1 cellular context compared by ENCODE assay signal in the genomic region with DNA sequence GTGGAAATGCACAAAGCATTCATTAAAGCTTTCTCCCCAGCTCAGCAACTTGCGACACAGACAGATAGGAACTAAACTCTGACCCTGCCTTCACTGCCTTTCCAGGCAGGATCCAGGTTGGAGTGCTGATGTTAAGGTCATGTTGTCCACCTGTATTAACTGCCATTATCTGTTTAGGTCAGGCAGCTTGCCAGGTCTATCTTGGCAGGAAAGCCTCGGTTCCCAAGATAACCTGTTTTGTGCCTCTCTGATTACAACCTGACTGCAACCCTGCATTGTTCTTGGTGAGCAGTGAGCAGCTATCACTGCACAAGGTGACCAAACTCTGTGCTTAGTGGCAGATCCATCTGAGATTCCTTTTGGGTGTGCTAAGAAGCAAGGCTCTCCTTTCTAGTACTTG.
TF ChIP-seq lines count a peak whose summit lies in the region.

No MANE protein-coding gene starts in this region.

TF ChIP-seq in liver, 16 proteins besides CTCF, POLR2A, EP300 and RAD21 (continued from another document):
- TF ChIP-seq, protein P1, sequence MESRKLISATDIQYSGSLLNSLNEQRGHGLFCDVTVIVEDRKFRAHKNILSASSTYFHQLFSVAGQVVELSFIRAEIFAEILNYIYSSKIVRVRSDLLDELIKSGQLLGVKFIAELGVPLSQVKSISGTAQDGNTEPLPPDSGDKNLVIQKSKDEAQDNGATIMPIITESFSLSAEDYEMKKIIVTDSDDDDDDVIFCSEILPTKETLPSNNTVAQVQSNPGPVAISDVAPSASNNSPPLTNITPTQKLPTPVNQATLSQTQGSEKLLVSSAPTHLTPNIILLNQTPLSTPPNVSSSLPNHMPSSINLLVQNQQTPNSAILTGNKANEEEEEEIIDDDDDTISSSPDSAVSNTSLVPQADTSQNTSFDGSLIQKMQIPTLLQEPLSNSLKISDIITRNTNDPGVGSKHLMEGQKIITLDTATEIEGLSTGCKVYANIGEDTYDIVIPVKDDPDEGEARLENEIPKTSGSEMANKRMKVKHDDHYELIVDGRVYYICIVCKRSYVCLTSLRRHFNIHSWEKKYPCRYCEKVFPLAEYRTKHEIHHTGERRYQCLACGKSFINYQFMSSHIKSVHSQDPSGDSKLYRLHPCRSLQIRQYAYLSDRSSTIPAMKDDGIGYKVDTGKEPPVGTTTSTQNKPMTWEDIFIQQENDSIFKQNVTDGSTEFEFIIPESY (IDR thresholded peaks at IDR 0.05) = no peak
- TF ChIP-seq, protein P2, sequence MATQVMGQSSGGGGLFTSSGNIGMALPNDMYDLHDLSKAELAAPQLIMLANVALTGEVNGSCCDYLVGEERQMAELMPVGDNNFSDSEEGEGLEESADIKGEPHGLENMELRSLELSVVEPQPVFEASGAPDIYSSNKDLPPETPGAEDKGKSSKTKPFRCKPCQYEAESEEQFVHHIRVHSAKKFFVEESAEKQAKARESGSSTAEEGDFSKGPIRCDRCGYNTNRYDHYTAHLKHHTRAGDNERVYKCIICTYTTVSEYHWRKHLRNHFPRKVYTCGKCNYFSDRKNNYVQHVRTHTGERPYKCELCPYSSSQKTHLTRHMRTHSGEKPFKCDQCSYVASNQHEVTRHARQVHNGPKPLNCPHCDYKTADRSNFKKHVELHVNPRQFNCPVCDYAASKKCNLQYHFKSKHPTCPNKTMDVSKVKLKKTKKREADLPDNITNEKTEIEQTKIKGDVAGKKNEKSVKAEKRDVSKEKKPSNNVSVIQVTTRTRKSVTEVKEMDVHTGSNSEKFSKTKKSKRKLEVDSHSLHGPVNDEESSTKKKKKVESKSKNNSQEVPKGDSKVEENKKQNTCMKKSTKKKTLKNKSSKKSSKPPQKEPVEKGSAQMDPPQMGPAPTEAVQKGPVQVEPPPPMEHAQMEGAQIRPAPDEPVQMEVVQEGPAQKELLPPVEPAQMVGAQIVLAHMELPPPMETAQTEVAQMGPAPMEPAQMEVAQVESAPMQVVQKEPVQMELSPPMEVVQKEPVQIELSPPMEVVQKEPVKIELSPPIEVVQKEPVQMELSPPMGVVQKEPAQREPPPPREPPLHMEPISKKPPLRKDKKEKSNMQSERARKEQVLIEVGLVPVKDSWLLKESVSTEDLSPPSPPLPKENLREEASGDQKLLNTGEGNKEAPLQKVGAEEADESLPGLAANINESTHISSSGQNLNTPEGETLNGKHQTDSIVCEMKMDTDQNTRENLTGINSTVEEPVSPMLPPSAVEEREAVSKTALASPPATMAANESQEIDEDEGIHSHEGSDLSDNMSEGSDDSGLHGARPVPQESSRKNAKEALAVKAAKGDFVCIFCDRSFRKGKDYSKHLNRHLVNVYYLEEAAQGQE (IDR thresholded peaks at IDR 0.05) = peak; percentile 55
- peak in 1 of 2 donors; percentile 70 for TF ChIP-seq EGR1 (IDR thresholded peaks at IDR 0.05; ENCODE audit: low read depth in 2 of 2)
- TF ChIP-seq HNF4A (conservative IDR thresholded peaks at IDR 0.05) = peak; percentile 88
- peak; percentile 68 for TF ChIP-seq TAF1 (conservative IDR thresholded peaks at IDR 0.05)
- TF ChIP-seq, protein P3, sequence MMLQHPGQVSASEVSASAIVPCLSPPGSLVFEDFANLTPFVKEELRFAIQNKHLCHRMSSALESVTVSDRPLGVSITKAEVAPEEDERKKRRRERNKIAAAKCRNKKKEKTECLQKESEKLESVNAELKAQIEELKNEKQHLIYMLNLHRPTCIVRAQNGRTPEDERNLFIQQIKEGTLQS (IDR thresholded peaks at IDR 0.05) = no peak
- peak; percentile 62 for TF ChIP-seq FOXA2 (IDR thresholded peaks at IDR 0.05)
- TF ChIP-seq SP1 (IDR thresholded peaks at IDR 0.05) = peak; percentile 90
- peak; percentile 65 for TF ChIP-seq HNF4G (IDR thresholded peaks at IDR 0.05)
- TF ChIP-seq JUND (IDR thresholded peaks at IDR 0.05) = peak; percentile 80 to 86
